2 cellular contexts compared by ENCODE assay signal in genomic region chr19:44303976-44304568, GRCh38.
TF ChIP-seq lines count a peak whose summit lies in the region.

No MANE protein-coding gene starts in this region.

TF ChIP-seq in GM23338, 12 proteins besides CTCF, POLR2A, EP300 and RAD21:
- TF ChIP-seq JUNB (IDR thresholded peaks at IDR 0.05; ENCODE audit: unreplicated experiment) (no peak), CREB1 (CRISPR knock-in tag; IDR thresholded peaks at IDR 0.05; ENCODE audit: low read depth) (no peak), ZNF114 (CRISPR knock-in tag; IDR thresholded peaks at IDR 0.05) (no peak), NANOG (IDR thresholded peaks at IDR 0.05; ENCODE audit: borderline replicate concordance) (no peak; the same call in 1 of the 2 replicates), EZH2phosphoT487 (IDR thresholded peaks at IDR 0.05; ENCODE audit: unreplicated experiment) (no peak), EZH2 (IDR thresholded peaks at IDR 0.05; ENCODE audit: low read depth, unreplicated experiment) (no peak), STAT1 (IDR thresholded peaks at IDR 0.05; ENCODE audit: unreplicated experiment) (no peak), ZNF331 (CRISPR knock-in tag; IDR thresholded peaks at IDR 0.05; ENCODE audit: low read depth) (no peak), ETS1 (IDR thresholded peaks at IDR 0.05) (no peak), POLR2AphosphoS5 (IDR thresholded peaks at IDR 0.05; ENCODE audit: low read depth) (no peak)
- TF ChIP-seq, protein P1, sequence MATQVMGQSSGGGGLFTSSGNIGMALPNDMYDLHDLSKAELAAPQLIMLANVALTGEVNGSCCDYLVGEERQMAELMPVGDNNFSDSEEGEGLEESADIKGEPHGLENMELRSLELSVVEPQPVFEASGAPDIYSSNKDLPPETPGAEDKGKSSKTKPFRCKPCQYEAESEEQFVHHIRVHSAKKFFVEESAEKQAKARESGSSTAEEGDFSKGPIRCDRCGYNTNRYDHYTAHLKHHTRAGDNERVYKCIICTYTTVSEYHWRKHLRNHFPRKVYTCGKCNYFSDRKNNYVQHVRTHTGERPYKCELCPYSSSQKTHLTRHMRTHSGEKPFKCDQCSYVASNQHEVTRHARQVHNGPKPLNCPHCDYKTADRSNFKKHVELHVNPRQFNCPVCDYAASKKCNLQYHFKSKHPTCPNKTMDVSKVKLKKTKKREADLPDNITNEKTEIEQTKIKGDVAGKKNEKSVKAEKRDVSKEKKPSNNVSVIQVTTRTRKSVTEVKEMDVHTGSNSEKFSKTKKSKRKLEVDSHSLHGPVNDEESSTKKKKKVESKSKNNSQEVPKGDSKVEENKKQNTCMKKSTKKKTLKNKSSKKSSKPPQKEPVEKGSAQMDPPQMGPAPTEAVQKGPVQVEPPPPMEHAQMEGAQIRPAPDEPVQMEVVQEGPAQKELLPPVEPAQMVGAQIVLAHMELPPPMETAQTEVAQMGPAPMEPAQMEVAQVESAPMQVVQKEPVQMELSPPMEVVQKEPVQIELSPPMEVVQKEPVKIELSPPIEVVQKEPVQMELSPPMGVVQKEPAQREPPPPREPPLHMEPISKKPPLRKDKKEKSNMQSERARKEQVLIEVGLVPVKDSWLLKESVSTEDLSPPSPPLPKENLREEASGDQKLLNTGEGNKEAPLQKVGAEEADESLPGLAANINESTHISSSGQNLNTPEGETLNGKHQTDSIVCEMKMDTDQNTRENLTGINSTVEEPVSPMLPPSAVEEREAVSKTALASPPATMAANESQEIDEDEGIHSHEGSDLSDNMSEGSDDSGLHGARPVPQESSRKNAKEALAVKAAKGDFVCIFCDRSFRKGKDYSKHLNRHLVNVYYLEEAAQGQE (IDR thresholded peaks at IDR 0.05; ENCODE audit: unreplicated experiment), result no peak
- TF ChIP-seq, protein P2, sequence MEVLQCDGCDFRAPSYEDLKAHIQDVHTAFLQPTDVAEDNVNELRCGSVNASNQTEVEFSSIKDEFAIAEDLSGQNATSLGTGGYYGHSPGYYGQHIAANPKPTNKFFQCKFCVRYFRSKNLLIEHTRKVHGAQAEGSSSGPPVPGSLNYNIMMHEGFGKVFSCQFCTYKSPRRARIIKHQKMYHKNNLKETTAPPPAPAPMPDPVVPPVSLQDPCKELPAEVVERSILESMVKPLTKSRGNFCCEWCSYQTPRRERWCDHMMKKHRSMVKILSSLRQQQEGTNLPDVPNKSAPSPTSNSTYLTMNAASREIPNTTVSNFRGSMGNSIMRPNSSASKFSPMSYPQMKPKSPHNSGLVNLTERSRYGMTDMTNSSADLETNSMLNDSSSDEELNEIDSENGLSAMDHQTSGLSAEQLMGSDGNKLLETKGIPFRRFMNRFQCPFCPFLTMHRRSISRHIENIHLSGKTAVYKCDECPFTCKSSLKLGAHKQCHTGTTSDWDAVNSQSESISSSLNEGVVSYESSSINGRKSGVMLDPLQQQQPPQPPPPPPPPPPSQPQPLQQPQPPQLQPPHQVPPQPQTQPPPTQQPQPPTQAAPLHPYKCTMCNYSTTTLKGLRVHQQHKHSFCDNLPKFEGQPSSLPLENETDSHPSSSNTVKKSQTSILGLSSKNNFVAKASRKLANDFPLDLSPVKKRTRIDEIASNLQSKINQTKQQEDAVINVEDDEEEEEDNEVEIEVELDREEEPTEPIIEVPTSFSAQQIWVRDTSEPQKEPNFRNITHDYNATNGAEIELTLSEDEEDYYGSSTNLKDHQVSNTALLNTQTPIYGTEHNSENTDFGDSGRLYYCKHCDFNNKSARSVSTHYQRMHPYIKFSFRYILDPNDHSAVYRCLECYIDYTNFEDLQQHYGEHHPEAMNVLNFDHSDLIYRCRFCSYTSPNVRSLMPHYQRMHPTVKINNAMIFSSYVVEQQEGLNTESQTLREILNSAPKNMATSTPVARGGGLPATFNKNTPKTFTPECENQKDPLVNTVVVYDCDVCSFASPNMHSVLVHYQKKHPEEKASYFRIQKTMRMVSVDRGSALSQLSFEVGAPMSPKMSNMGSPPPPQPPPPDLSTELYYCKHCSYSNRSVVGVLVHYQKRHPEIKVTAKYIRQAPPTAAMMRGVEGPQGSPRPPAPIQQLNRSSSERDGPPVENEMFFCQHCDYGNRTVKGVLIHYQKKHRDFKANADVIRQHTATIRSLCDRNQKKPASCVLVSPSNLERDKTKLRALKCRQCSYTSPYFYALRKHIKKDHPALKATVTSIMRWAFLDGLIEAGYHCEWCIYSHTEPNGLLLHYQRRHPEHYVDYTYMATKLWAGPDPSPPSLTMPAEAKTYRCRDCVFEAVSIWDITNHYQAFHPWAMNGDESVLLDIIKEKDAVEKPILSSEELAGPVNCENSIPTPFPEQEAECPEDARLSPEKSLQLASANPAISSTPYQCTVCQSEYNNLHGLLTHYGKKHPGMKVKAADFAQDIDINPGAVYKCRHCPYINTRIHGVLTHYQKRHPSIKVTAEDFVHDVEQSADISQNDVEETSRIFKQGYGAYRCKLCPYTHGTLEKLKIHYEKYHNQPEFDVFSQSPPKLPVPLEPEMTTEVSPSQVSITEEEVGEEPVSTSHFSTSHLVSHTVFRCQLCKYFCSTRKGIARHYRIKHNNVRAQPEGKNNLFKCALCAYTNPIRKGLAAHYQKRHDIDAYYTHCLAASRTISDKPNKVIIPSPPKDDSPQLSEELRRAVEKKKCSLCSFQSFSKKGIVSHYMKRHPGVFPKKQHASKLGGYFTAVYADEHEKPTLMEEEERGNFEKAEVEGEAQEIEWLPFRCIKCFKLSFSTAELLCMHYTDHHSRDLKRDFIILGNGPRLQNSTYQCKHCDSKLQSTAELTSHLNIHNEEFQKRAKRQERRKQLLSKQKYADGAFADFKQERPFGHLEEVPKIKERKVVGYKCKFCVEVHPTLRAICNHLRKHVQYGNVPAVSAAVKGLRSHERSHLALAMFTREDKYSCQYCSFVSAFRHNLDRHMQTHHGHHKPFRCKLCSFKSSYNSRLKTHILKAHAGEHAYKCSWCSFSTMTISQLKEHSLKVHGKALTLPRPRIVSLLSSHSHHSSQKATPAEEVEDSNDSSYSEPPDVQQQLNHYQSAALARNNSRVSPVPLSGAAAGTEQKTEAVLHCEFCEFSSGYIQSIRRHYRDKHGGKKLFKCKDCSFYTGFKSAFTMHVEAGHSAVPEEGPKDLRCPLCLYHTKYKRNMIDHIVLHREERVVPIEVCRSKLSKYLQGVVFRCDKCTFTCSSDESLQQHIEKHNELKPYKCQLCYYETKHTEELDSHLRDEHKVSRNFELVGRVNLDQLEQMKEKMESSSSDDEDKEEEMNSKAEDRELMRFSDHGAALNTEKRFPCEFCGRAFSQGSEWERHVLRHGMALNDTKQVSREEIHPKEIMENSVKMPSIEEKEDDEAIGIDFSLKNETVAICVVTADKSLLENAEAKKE (CRISPR knock-in tag; IDR thresholded peaks at IDR 0.05), result no peak

TF ChIP-seq in endothelial cell of umbilical vein, 7 proteins besides CTCF, POLR2A, EP300 and RAD21:
- TF ChIP-seq MYC (IDR thresholded peaks at IDR 0.05; ENCODE audit: low read depth, low read length), result no peak
- TF ChIP-seq EZH2 (IDR thresholded peaks at IDR 0.05; ENCODE audit: borderline replicate concordance, low read depth, low read length, severe bottlenecking), result no peak
- TF ChIP-seq POLR2AphosphoS5 (IDR thresholded peaks at IDR 0.05; ENCODE audit: insufficient read depth, low read depth, low read length), result no peak
- TF ChIP-seq, protein P3, sequence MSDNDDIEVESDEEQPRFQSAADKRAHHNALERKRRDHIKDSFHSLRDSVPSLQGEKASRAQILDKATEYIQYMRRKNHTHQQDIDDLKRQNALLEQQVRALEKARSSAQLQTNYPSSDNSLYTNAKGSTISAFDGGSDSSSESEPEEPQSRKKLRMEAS (IDR thresholded peaks at IDR 0.05; ENCODE audit: insufficient read depth, insufficient read length), result no peak
- TF ChIP-seq JUN (IDR thresholded peaks at IDR 0.05; ENCODE audit: borderline replicate concordance, insufficient read depth, insufficient read length, low read depth), result no peak
- no peak for TF ChIP-seq GATA2 (IDR thresholded peaks at IDR 0.05; ENCODE audit: insufficient read depth, insufficient read length, low read depth, low read length)
- TF ChIP-seq FOS (IDR thresholded peaks at IDR 0.05; ENCODE audit: borderline replicate concordance, insufficient read depth, low read length), result no peak
TF ChIP-seq in endothelial cell of umbilical vein: peak in this region for 0.
